1 cellular context compared by ENCODE assay signal in genomic region chr2:17476820-17477219, GRCh38.
TF ChIP-seq lines count a peak whose summit lies in the region.

No MANE protein-coding gene starts in this region.

TF ChIP-seq in HepG2, 621 proteins besides CTCF, POLR2A, EP300 and RAD21 (continued from another document):
- TF ChIP-seq, protein P1, sequence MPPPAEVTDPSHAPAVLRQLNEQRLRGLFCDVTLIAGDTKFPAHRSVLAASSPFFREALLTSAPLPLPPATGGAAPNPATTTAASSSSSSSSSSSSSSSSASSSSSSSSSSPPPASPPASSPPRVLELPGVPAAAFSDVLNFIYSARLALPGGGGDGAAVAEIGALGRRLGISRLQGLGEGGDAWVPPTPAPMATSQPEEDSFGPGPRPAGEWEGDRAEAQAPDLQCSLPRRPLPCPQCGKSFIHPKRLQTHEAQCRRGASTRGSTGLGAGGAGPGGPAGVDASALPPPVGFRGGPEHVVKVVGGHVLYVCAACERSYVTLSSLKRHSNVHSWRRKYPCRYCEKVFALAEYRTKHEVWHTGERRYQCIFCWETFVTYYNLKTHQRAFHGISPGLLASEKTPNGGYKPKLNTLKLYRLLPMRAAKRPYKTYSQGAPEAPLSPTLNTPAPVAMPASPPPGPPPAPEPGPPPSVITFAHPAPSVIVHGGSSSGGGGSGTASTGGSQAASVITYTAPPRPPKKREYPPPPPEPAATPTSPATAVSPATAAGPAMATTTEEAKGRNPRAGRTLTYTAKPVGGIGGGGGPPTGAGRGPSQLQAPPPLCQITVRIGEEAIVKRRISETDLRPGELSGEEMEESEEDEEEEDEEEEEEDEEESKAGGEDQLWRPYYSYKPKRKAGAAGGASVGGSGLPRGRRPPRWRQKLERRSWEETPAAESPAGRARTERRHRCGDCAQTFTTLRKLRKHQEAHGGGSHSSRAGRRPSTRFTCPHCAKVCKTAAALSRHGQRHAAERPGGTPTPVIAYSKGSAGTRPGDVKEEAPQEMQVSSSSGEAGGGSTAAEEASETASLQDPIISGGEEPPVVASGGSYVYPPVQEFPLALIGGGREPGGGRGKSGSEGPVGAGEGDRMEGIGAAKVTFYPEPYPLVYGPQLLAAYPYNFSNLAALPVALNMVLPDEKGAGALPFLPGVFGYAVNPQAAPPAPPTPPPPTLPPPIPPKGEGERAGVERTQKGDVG (CRISPR knock-in tag; IDR thresholded peaks at IDR 0.05; ENCODE audit: borderline replicate concordance): no peak
- TF ChIP-seq FOSL2 (CRISPR knock-in tag; IDR thresholded peaks at IDR 0.05) (no peak), HNF4G (IDR thresholded peaks at IDR 0.05; ENCODE audit: borderline replicate concordance, low read depth, low read length) (no peak), HNF4G (CRISPR knock-in tag; IDR thresholded peaks at IDR 0.05; ENCODE audit: borderline replicate concordance, low read depth) (no peak), KDM2A (CRISPR knock-in tag; IDR thresholded peaks at IDR 0.05; ENCODE audit: borderline replicate concordance, low read depth) (no peak), ZNF282 (IDR thresholded peaks at IDR 0.05; ENCODE audit: partially characterized antibody) (no peak), ZNF160 (CRISPR knock-in tag; IDR thresholded peaks at IDR 0.05) (no peak), ATF6 (CRISPR knock-in tag; conservative IDR thresholded peaks at IDR 0.05) (no peak), POLR2G (IDR thresholded peaks at IDR 0.05; ENCODE audit: low read depth, low read length) (no peak), CENPT (CRISPR knock-in tag; IDR thresholded peaks at IDR 0.05; ENCODE audit: low read depth) (no peak), NFIC (IDR thresholded peaks at IDR 0.05; ENCODE audit: low read length) (no peak), CAMTA2 (CRISPR knock-in tag; IDR thresholded peaks at IDR 0.05; ENCODE audit: borderline replicate concordance) (no peak), MATR3 (CRISPR knock-in tag; IDR thresholded peaks at IDR 0.05) (no peak)
